Comparison of ENCODE assay signal across 8 cellular contexts in the genomic region with DNA sequence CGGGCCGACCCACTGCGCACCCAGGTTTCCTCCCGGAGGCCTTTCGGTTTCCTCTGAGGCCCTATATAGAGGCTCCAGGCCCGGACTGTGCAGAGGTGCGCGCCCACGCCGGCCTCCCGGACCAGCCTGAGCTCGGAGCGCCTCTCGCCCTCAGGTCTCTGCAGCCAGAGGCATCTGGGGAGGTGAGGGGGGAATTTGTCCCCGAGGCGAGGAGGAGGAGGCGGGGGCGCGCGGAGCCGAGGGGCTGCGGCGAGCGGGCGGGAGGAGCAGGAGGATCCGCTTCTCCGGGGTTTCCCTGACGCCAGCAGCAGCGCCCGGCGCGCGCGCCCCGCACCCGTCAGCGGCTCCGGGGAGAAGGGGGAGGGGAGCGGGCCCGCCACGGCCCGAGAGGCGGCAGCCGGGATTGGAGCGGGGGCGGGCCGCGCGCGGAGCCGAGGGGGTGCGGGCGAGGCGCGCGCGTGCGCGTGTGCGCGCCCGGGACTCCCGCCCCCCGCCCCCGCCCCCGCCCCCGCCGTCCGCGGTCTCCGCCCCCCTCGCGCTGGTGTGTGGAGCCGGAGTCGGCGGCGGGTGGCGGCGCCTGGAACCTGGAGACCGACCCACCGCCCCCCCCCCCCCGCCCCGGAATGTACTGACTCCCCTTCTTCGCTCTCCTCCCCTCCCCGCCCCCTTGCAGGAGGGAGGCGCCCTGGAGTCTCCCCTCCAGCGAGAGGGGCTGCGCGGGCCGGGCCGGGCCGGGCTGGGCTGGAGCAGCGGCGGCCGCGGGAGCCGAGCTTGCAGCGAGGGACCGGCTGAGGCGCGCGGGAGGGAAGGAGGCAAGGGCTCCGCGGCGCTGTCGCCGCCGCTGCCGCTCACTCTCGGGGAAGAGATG. TPM values are rescaled to one million over a fixed set of nuclear protein-coding genes. Genes with fewer than 3 reads are reported as not detected.
A peak's percentile ranks its signal among the peaks of the same experiment; 100 is the strongest.
DNase-seq lines count a peak whose midpoint lies in the region; TF ChIP-seq lines count a peak whose summit lies in the region.

A gene with protein sequence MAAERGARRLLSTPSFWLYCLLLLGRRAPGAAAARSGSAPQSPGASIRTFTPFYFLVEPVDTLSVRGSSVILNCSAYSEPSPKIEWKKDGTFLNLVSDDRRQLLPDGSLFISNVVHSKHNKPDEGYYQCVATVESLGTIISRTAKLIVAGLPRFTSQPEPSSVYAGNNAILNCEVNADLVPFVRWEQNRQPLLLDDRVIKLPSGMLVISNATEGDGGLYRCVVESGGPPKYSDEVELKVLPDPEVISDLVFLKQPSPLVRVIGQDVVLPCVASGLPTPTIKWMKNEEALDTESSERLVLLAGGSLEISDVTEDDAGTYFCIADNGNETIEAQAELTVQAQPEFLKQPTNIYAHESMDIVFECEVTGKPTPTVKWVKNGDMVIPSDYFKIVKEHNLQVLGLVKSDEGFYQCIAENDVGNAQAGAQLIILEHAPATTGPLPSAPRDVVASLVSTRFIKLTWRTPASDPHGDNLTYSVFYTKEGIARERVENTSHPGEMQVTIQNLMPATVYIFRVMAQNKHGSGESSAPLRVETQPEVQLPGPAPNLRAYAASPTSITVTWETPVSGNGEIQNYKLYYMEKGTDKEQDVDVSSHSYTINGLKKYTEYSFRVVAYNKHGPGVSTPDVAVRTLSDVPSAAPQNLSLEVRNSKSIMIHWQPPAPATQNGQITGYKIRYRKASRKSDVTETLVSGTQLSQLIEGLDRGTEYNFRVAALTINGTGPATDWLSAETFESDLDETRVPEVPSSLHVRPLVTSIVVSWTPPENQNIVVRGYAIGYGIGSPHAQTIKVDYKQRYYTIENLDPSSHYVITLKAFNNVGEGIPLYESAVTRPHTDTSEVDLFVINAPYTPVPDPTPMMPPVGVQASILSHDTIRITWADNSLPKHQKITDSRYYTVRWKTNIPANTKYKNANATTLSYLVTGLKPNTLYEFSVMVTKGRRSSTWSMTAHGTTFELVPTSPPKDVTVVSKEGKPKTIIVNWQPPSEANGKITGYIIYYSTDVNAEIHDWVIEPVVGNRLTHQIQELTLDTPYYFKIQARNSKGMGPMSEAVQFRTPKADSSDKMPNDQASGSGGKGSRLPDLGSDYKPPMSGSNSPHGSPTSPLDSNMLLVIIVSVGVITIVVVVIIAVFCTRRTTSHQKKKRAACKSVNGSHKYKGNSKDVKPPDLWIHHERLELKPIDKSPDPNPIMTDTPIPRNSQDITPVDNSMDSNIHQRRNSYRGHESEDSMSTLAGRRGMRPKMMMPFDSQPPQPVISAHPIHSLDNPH (N-terminal part only) (plus strand): TSS at position 653 of the 868 bp plus-strand sequence. CDS start 213 bp downstream, at position 866.

- H3K36me3 ChIP-seq in ascending aorta (no peaks in the 10 kb centered on the region), right atrium auricular region (no peaks in the 10 kb centered on the region)

- peak within 1 kb of the TSS; percentile 89 to 91 for H3K27ac ChIP-seq in ascending aorta
- peak within 1 kb of the TSS; percentile 93 to 98 for H3K27ac ChIP-seq in right atrium auricular region

- H3K4me3 Mint-ChIP-seq in progenitor cell of endocrine pancreas (ENCODE audit: low read depth) = peak within 1 kb of the TSS; percentile 81
- peak within 1 kb of the TSS; percentile 97 for H3K4me3 Mint-ChIP-seq in type B pancreatic cell

- H3K36me3 Mint-ChIP-seq in progenitor cell of endocrine pancreas (ENCODE audit: insufficient read depth) (no peaks in the 10 kb centered on the region), type B pancreatic cell (no peaks in the 10 kb centered on the region)

- no peaks in the 10 kb centered on the region for H3K9me3 Mint-ChIP-seq in progenitor cell of endocrine pancreas (ENCODE audit: low read depth)
- H3K9me3 Mint-ChIP-seq in type B pancreatic cell = no peaks in the 10 kb centered on the region

- peak within 1 kb of the TSS; percentile 98 for H3K27ac Mint-ChIP-seq in progenitor cell of endocrine pancreas
- H3K27ac Mint-ChIP-seq in type B pancreatic cell = peak within 1 kb of the TSS; percentile 90

- H3K4me3 ChIP-seq in HFF-Myc (replicated peaks; ENCODE audit: low read depth, low read length) (peak within 1 kb of the TSS; percentile 62), ascending aorta (peak within 1 kb of the TSS; percentile 84 to 87), right atrium auricular region (peak within 1 kb of the TSS; percentile 86 to 92)

- no peaks in the 10 kb centered on the region for H3K27me3 Mint-ChIP-seq in progenitor cell of endocrine pancreas
- peaks cover 3% of the 10 kb centered on the region for H3K27me3 Mint-ChIP-seq in type B pancreatic cell

- peak; percentile 72 for DNase-seq in EH (ENCODE audit: low read depth)
- no peak for DNase-seq in HFF-Myc (ENCODE audit: extremely low read depth, low read depth)
- DNase-seq in NCI-H1417 treated with DMSO at 0.1 percent for 48 hours (lab: John Stamatoyannopoulos, UW) = peak; percentile 74
- DNase-seq in T-helper 22 cell (ENCODE audit: low read depth) = peak; percentile 79
- peak; percentile 49 to 90 for DNase-seq in ascending aorta (ENCODE audit: low spot score in 2 of 2)
- DNase-seq in right atrium auricular region (ENCODE audit: low spot score) = peak; percentile 74
- peak; percentile 96 for DNase-seq in progenitor cell of endocrine pancreas (ENCODE audit: low spot score, unreplicated experiment)
- peak; percentile 96 for DNase-seq in type B pancreatic cell (ENCODE audit: extremely low spot score, unreplicated experiment)

- H3K4me1 ChIP-seq in ascending aorta = no peaks in the 10 kb centered on the region
- peaks cover 0 to 17% of the 10 kb centered on the region in 2 donors for H3K4me1 ChIP-seq in right atrium auricular region

- H3K9me3 ChIP-seq in ascending aorta (no peaks in the 10 kb centered on the region), right atrium auricular region (no peaks in the 10 kb centered on the region)

- no peaks in the 10 kb centered on the region for H3K27me3 ChIP-seq in ascending aorta
- H3K27me3 ChIP-seq in right atrium auricular region = no peaks in the 10 kb centered on the region

- TF ChIP-seq CTCF in HFF-Myc (IDR thresholded peaks at IDR 0.05; ENCODE audit: low read depth, low read length, missing control alignments) = no peak
- TF ChIP-seq CTCF in ascending aorta (IDR thresholded peaks at IDR 0.05) = peak in 1 of 3 experiments; percentile 13
- no peak for TF ChIP-seq CTCF in right atrium auricular region (IDR thresholded peaks at IDR 0.05)
- TF ChIP-seq CTCF in progenitor cell of endocrine pancreas (IDR thresholded peaks at IDR 0.05; ENCODE audit: unreplicated experiment) = no peak
- TF ChIP-seq CTCF in type B pancreatic cell (conservative IDR thresholded peaks at IDR 0.05) = no peak

- intact Hi-C loops in ascending aorta (cut with DNase I) = loop anchor here (1.0 to 5.0 kb wide), 4 partner anchors 29 to 269 kb away; a partner anchor contains a TSS

- H3K4me1 Mint-ChIP-seq in progenitor cell of endocrine pancreas (ENCODE audit: low read depth) (peaks cover 24% of the 10 kb centered on the region), type B pancreatic cell (ENCODE audit: unreplicated experiment) (peaks cover 21% of the 10 kb centered on the region)

RNA-seq across cellular contexts. Expression of the gene that starts here (rescaled TPM):
- total RNA-seq in ascending aorta (21.8 TPM), right atrium auricular region (10 to 100 TPM; 14.4 to 15.9 TPM), progenitor cell of endocrine pancreas (118 and 123 TPM in 2 replicates), type B pancreatic cell (ENCODE audit: low replicate concordance) (35.8 and 94.7 TPM in 2 replicates)
